ENCODE assay signal across 11 cellular contexts in the genomic region with DNA sequence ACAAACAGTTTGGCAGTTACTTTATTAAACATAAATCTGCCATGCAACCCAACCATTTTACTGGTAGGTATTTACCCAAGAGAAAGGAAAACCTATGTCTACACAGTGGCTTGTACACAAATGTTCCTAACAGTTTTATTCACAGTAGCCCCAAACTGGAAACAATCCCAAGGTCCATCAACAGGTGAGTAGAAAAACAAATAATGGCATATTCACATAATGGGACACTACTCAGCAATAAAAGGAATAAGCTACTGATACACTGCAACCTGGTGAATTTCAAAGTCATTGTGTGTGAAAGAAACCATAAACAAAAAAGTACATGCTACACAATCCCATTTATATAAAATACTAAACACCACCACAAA.
"Had no signal": no experiment of that assay in that cellular context is flagged by ENCODE, and none has a peak within 500 bp of the region (broad histone marks: within the 10 kb centered on the region; RNA-seq: fewer than 3 reads in every experiment).

No MANE protein-coding gene starts in this region.

- H3K4me3 ChIP-seq: gastrocnemius medialis had no signal

- FAIRE-seq: kidney had no signal

- H3K27me3 Mint-ChIP-seq: brain; central memory CD8-positive, alpha-beta T cell had no signal

- DNase-seq: activated CD4-positive, alpha-beta T cell treated with anti-CD3 and anti-CD28 coated beads, Interleukin-2, amount 50 U/mL, for 1 hour; activated naive CD4-positive, alpha-beta T cell treated with anti-CD3 and anti-CD28 coated beads for 36 hours; cortex of kidney; effector memory CD4-positive, alpha-beta T cell; gastrocnemius medialis; kidney; left ventricle myocardium superior; mesendoderm; stimulated activated CD4-positive, alpha-beta T cell treated with anti-CD3 and anti-CD28 coated beads, Interleukin-4, amount 100 ng/mL, for 1 hour had no signal

- H3K27me3 ChIP-seq: gastrocnemius medialis had no signal

- H3K4me3 Mint-ChIP-seq: activated naive CD4-positive, alpha-beta T cell treated with anti-CD3 and anti-CD28 coated beads for 36 hours; brain; central memory CD8-positive, alpha-beta T cell had no signal

- H3K9me3 Mint-ChIP-seq: activated naive CD4-positive, alpha-beta T cell treated with anti-CD3 and anti-CD28 coated beads for 36 hours; central memory CD8-positive, alpha-beta T cell had no signal

- ATAC-seq: gastrocnemius medialis, left ventricle myocardium superior had no signal

- H3K27ac ChIP-seq: gastrocnemius medialis had no signal

- H3K9me3 ChIP-seq: gastrocnemius medialis had no signal

- H3K27ac Mint-ChIP-seq: activated naive CD4-positive, alpha-beta T cell treated with anti-CD3 and anti-CD28 coated beads for 36 hours had no signal
